In genomic region chr5:16453609-16454008, GRCh38 we compare ENCODE assay signal across 19 cellular contexts. TPM values are rescaled to one million over a fixed set of nuclear protein-coding genes. Genes with fewer than 3 reads are reported as not detected.
DNase-seq lines count a peak whose midpoint lies in the region; ATAC-seq and TF ChIP-seq lines count a peak whose summit lies in the region.
"Had no signal": no experiment of that assay in that cellular context is flagged by ENCODE, and none has a peak within 500 bp of the region (broad histone marks: within the 10 kb centered on the region; RNA-seq: fewer than 3 reads in every experiment).

No MANE protein-coding gene starts in this region.

- H3K36me3 ChIP-seq in neural cell (ENCODE audit: insufficient read depth, low read length), result peaks cover 29% of the 10 kb centered on the region
- H3K36me3 ChIP-seq: breast epithelium had no signal

- H3F3A ChIP-seq in neural cell (ENCODE audit: insufficient read depth, low read length, poor library complexity, severe bottlenecking), result no peaks in the 10 kb centered on the region

- no peak overlapping the region for H2AFZ ChIP-seq in neural cell (ENCODE audit: low read depth, low read length)

- TF ChIP-seq CTCF in neural cell (IDR thresholded peaks at IDR 0.05; ENCODE audit: poor library complexity, severe bottlenecking), result peak; percentile 49

- H3K9ac ChIP-seq in neural cell (ENCODE audit: low read length), result no peak overlapping the region

- DNase-seq in NCI-H82 (lab: John Stamatoyannopoulos, UW), result peak; percentile 22
- DNase-seq in NCI-H82 treated with DMSO at 0.1 percent for 48 hours (lab: John Stamatoyannopoulos, UW; ENCODE audit: unreplicated experiment), result no peak
- peak; percentile 8 for DNase-seq in NCI-H1417 treated with DMSO at 0.1 percent for 48 hours (lab: John Stamatoyannopoulos, UW)
- DNase-seq in cerebellar cortex (ENCODE audit: low spot score), result no peak
- no peak for DNase-seq in 8988T
- DNase-seq: activated CD4-positive, alpha-beta T cell treated with anti-CD3 and anti-CD28 coated beads for 4 hours; C1 segment of cervical spinal cord; foreskin melanocyte; MM.1S; NCI-H2029 treated with DMSO at 0.1 percent for 48 hours; NCI-H526; Peyer's patch; SW 1271 had no signal

- peak; percentile 57 for TF ChIP-seq RAD21 in neural cell (conservative IDR thresholded peaks at IDR 0.05)

- H3K4me2 ChIP-seq in neural cell (ENCODE audit: low read length), result no peak overlapping the region

- no peaks in the 10 kb centered on the region for H3K9me3 ChIP-seq in neural cell (ENCODE audit: low read length)
- H3K9me3 ChIP-seq: breast epithelium, HAP-1, Peyer's patch had no signal

- no peak for TF ChIP-seq EP300 in neural cell (conservative IDR thresholded peaks at IDR 0.05; ENCODE audit: poor library complexity, severe bottlenecking)

- peak; percentile 30; the same call in 1 of the 3 replicates for ATAC-seq in SK-N-SH treated with all-trans-retinoic acid at 6 μM for 48 hours
- ATAC-seq in GM19452 (IDR thresholded peaks at IDR 0.05; ENCODE audit: unreplicated experiment), result no peak

- no peaks in the 10 kb centered on the region for H3K9me2 ChIP-seq in neural cell (ENCODE audit: insufficient read depth, low read length)

- no peak overlapping the region for H3K27ac ChIP-seq in neural cell (ENCODE audit: low read length)
- H3K27ac ChIP-seq: breast epithelium, HL-60, Peyer's patch had no signal

- no peak overlapping the region for H3K4me3 ChIP-seq in neural cell (ENCODE audit: low read length)
- H3K4me3 ChIP-seq: breast epithelium, HAP-1, Peyer's patch had no signal

- H3K27me3 ChIP-seq in neural cell (ENCODE audit: insufficient read depth, low read depth, low read length), result no peaks in the 10 kb centered on the region
- H3K27me3 ChIP-seq: breast epithelium, Peyer's patch had no signal

- H4K20me1 ChIP-seq in neural cell (ENCODE audit: insufficient read depth), result no peaks in the 10 kb centered on the region

- peaks cover 10% of the 10 kb centered on the region for H3K79me2 ChIP-seq in neural cell (replicated peaks; ENCODE audit: insufficient read depth, low read length)

TF ChIP-seq in SK-N-SH treated with all-trans-retinoic acid at 6 μM for 48 hours, 23 proteins besides CTCF, POLR2A, EP300 and RAD21:
- TF ChIP-seq RARB (CRISPR knock-in tag; IDR thresholded peaks at IDR 0.05) (no peak), TCF4 (CRISPR knock-in tag; IDR thresholded peaks at IDR 0.05; ENCODE audit: borderline replicate concordance) (no peak), SNAI2 (CRISPR knock-in tag; IDR thresholded peaks at IDR 0.05) (no peak), BACH2 (CRISPR knock-in tag; IDR thresholded peaks at IDR 0.05; ENCODE audit: borderline replicate concordance) (no peak), TOX (CRISPR knock-in tag; IDR thresholded peaks at IDR 0.05; ENCODE audit: borderline replicate concordance) (no peak), ARNTL (CRISPR knock-in tag; IDR thresholded peaks at IDR 0.05; ENCODE audit: borderline replicate concordance, low read depth) (no peak), CSRNP3 (CRISPR knock-in tag; IDR thresholded peaks at IDR 0.05) (no peak), ZC3H10 (CRISPR knock-in tag; IDR thresholded peaks at IDR 0.05) (no peak), ZNF565 (CRISPR knock-in tag; conservative IDR thresholded peaks at IDR 0.05; ENCODE audit: low read depth) (no peak), PPARA (CRISPR knock-in tag; IDR thresholded peaks at IDR 0.05; ENCODE audit: borderline replicate concordance) (no peak)
TF ChIP-seq in SK-N-SH treated with all-trans-retinoic acid at 6 μM for 48 hours: peak in this region for 0.

TF ChIP-seq in neural cell, 6 proteins besides CTCF, POLR2A, EP300 and RAD21:
- no peak for TF ChIP-seq POLR2AphosphoS5 (IDR thresholded peaks at IDR 0.05)
- TF ChIP-seq SMC3 (conservative IDR thresholded peaks at IDR 0.05; ENCODE audit: poor library complexity), result peak; percentile 38
- no peak for TF ChIP-seq TAF1 (IDR thresholded peaks at IDR 0.05; ENCODE audit: low read depth)
- TF ChIP-seq EZH2 (IDR thresholded peaks at IDR 0.05; ENCODE audit: borderline replicate concordance, insufficient read depth, low read length, poor library complexity, severe bottlenecking), result no peak

RNA-seq across cellular contexts. Expression of gene ZNF622, which starts 12.0 kb away (rescaled TPM):
- 45.6 and 45.9 TPM in 2 replicates for polyA plus RNA-seq in neural cell
- polyA minus RNA-seq in neural cell, result 49.4 and 53.4 TPM in 2 replicates

Comparison
In these comparisons a context has a peak if more than half of its experiments do, and no peak if none do; other contexts are left out.
1. DNase-seq: peak in NCI-H82 (single experiment) and NCI-H1417 treated with DMSO at 0.1 percent for 48 hours (single experiment); none in NCI-H82 treated with DMSO at 0.1 percent for 48 hours (single experiment), cerebellar cortex (single experiment) and 8988T (single experiment).